Comparison of ENCODE assay signal across 12 cellular contexts in the genomic region with DNA sequence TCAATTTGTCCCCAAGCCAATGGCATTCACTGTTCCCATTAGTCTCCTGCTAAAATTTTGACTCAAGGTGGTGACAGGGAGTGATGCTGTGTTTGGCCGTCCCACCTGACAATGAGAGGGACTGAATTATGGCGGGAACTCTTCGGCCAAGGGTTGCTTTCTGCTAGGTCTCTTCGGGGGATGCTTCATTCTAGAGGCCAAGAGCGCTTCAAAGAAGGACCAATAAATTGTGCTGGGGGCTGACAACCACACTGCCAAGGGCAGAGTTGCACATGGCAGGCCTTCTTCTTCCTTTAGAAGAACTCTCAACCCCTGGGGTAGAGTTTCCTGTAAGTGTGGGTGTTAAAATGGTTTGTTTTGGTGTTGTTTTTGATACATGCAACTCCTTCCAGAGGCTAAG.
"Had no signal": no experiment of that assay in that cellular context is flagged by ENCODE, and none has a peak within 500 bp of the region (broad histone marks: within the 10 kb centered on the region; RNA-seq: fewer than 3 reads in every experiment).

No MANE protein-coding gene starts in this region.

- H3K27me3 ChIP-seq: SJSA1 had no signal

- H3K4me3 ChIP-seq: SJSA1 had no signal

- H3K27ac ChIP-seq: SJSA1 had no signal

- H3K27me3 Mint-ChIP-seq: stimulated activated memory B cell treated with anti-CD40 and anti-IgM and Interleukin-4, amounts not matched to agents 10 μg/mL and 1 μg/mL and 100 μg/mL, for 72 hours had no signal

- H3K9me3 ChIP-seq: SJSA1 had no signal

- H3K4me3 Mint-ChIP-seq: activated T-helper 17 cell treated with anti-CD3 and anti-CD28 coated beads, Interleukin-2, amount 50 U/mL, for 72 hours; natural killer cell treated with Interleukin-12 subunit alpha and Interleukin-12 subunit beta and Interleukin-15 and Interleukin-18, amount 100 ng/mL, for 72 hours; stimulated activated memory B cell treated with anti-CD40 and anti-IgM and Interleukin-4, amounts not matched to agents 10 μg/mL and 1 μg/mL and 100 μg/mL, for 72 hours had no signal

- H3K36me3 Mint-ChIP-seq: natural killer cell treated with Interleukin-12 subunit alpha and Interleukin-12 subunit beta and Interleukin-15 and Interleukin-18, amount 100 ng/mL, for 72 hours; stimulated activated memory B cell treated with anti-CD40 and anti-IgM and Interleukin-4, amounts not matched to agents 10 μg/mL and 1 μg/mL and 100 μg/mL, for 72 hours had no signal

- DNase-seq: activated CD4-positive, alpha-beta T cell treated with anti-CD3 and anti-CD28 coated beads, Interleukin-2, amount 50 U/mL, for 1 hour; activated CD4-positive, CD25-positive, alpha-beta regulatory T cell; activated naive CD4-positive, alpha-beta T cell treated with Interleukin-2 at 50 U/mL for 16 hours; erythroblast; kidney glomerular epithelial cell; nucleus accumbens; T-helper 2 cell; trophoblast cell had no signal

- H3K9me3 Mint-ChIP-seq: activated T-helper 17 cell treated with anti-CD3 and anti-CD28 coated beads, Interleukin-2, amount 50 U/mL, for 72 hours; natural killer cell treated with Interleukin-12 subunit alpha and Interleukin-12 subunit beta and Interleukin-15 and Interleukin-18, amount 100 ng/mL, for 72 hours; stimulated activated memory B cell treated with anti-CD40 and anti-IgM and Interleukin-4, amounts not matched to agents 10 μg/mL and 1 μg/mL and 100 μg/mL, for 72 hours had no signal

- ATAC-seq: activated T-helper 17 cell treated with anti-CD3 and anti-CD28 coated beads, Interleukin-2, amount 50 U/mL, for 72 hours; natural killer cell treated with Interleukin-12 subunit alpha and Interleukin-12 subunit beta and Interleukin-15 and Interleukin-18, amount 100 ng/mL, for 72 hours; stimulated activated memory B cell treated with anti-CD40 and anti-IgM and Interleukin-4, amounts not matched to agents 10 μg/mL and 1 μg/mL and 100 μg/mL, for 72 hours had no signal

- H3K36me3 ChIP-seq: SJSA1 had no signal

- H3K4me1 Mint-ChIP-seq: activated T-helper 17 cell treated with anti-CD3 and anti-CD28 coated beads, Interleukin-2, amount 50 U/mL, for 72 hours; stimulated activated memory B cell treated with anti-CD40 and anti-IgM and Interleukin-4, amounts not matched to agents 10 μg/mL and 1 μg/mL and 100 μg/mL, for 72 hours had no signal

- H3K4me1 ChIP-seq: SJSA1 had no signal
